Comparison of ENCODE assay signal across 8 cellular contexts in genomic region chrX:11111038-11111851, GRCh38. TPM values are rescaled to one million over a fixed set of nuclear protein-coding genes. Genes with fewer than 3 reads are reported as not detected.
DNase-seq lines count a peak whose midpoint lies in the region; ATAC-seq and TF ChIP-seq lines count a peak whose summit lies in the region.

TSS of gene HCCS (plus strand) at chrX:11111332. CDS start at chrX:11112061, 729 bp downstream.

- peak within 1 kb of the TSS; percentile 52 to 59 for H3K4me3 ChIP-seq in muscle layer of colon (ENCODE audit: low read depth in 1 of 2, low read length in 2 of 2)

- TF ChIP-seq POLR2A in erythroblast (IDR thresholded peaks at IDR 0.05; ENCODE audit: low read length): peak; percentile 57

- peaks cover 12% of the 10 kb centered on the region for H3K4me1 ChIP-seq in muscle layer of colon (ENCODE audit: insufficient read depth, low read length)

- peak within 1 kb of the TSS; percentile 90 to 98 (median 93) for H3K4me3 Mint-ChIP-seq in IgD-negative memory B cell
- no peak within 1 kb of the TSS for H3K4me3 Mint-ChIP-seq in activated T-cell treated with anti-CD3 and anti-CD28 coated beads, Interleukin-2, amount 50 U/mL, for 24 hours

- H3K27ac ChIP-seq in muscle layer of colon (ENCODE audit: low read depth, low read length): peak within 1 kb of the TSS; percentile 56

- ATAC-seq in GM21529 (IDR thresholded peaks at IDR 0.05; ENCODE audit: unreplicated experiment): peak; percentile 92

- no peaks in the 10 kb centered on the region for H3K36me3 Mint-ChIP-seq in IgD-negative memory B cell
- peaks cover 39% of the 10 kb centered on the region for H3K36me3 Mint-ChIP-seq in activated T-cell treated with anti-CD3 and anti-CD28 coated beads, Interleukin-2, amount 50 U/mL, for 24 hours (ENCODE audit: low read depth)

- H3K27ac Mint-ChIP-seq in IgD-negative memory B cell: peak within 1 kb of the TSS in 2 of 3 donors; percentile 74 to 92
- peak within 1 kb of the TSS; percentile 97 for H3K27ac Mint-ChIP-seq in activated T-cell treated with anti-CD3 and anti-CD28 coated beads, Interleukin-2, amount 50 U/mL, for 24 hours

- H3K36me3 ChIP-seq in muscle layer of colon (ENCODE audit: insufficient read depth, low read length): peaks cover 18% of the 10 kb centered on the region

- H3K4me1 Mint-ChIP-seq in IgD-negative memory B cell: peaks cover 15 to 16% (median 16%) of the 10 kb centered on the region in 3 donors
- peaks cover 20% of the 10 kb centered on the region for H3K4me1 Mint-ChIP-seq in activated T-cell treated with anti-CD3 and anti-CD28 coated beads, Interleukin-2, amount 50 U/mL, for 24 hours (ENCODE audit: low read depth)

- no peaks in the 10 kb centered on the region for H3K9me3 ChIP-seq in muscle layer of colon (ENCODE audit: low read length)

- no peaks in the 10 kb centered on the region for H3K27me3 ChIP-seq in muscle layer of colon (ENCODE audit: control insufficient read depth in 1 of 2, insufficient read depth in 2 of 2, low read length in 2 of 2)

- DNase-seq in DMS53 treated with DMSO at 0.1 percent for 48 hours (lab: John Stamatoyannopoulos, UW; ENCODE audit: unreplicated experiment) (peak; percentile 23), erythroblast (lab: John Stamatoyannopoulos, UW) (peak; percentile 91 to 92)
- DNase-seq in activated T-cell treated with anti-CD3 and anti-CD28 coated beads, Interleukin-2, amount 50 U/mL, for 24 hours: peak; percentile 86
- DNase-seq in stimulated activated CD8-positive, alpha-beta memory T cell treated with anti-CD3 and anti-CD28 coated beads, Interleukin-7, amount 100 ng/mL, for 24 hours (ENCODE audit: low read depth): peak; percentile 58

- no peaks in the 10 kb centered on the region for H3K9me3 Mint-ChIP-seq in IgD-negative memory B cell
- H3K9me3 Mint-ChIP-seq in activated T-cell treated with anti-CD3 and anti-CD28 coated beads, Interleukin-2, amount 50 U/mL, for 24 hours: no peaks in the 10 kb centered on the region

- peak within 1 kb of the TSS; percentile 58 for H3K9ac ChIP-seq in muscle layer of colon (ENCODE audit: low read length)

- no peaks in the 10 kb centered on the region for H3K27me3 Mint-ChIP-seq in IgD-negative memory B cell
- H3K27me3 Mint-ChIP-seq in activated T-cell treated with anti-CD3 and anti-CD28 coated beads, Interleukin-2, amount 50 U/mL, for 24 hours: peaks cover 8% of the 10 kb centered on the region

TF ChIP-seq in PFSK-1, 5 proteins besides CTCF, POLR2A, EP300 and RAD21:
- TF ChIP-seq SIN3A (IDR thresholded peaks at IDR 0.05; ENCODE audit: borderline replicate concordance, insufficient read depth, low read length) (no peak), POLR2AphosphoS5 (IDR thresholded peaks at IDR 0.05; ENCODE audit: low read depth, low read length) (peak; percentile 82), TAF1 (IDR thresholded peaks at IDR 0.05; ENCODE audit: borderline replicate concordance, insufficient read depth, low read length) (peak; percentile 36; the same call in 1 of the 2 replicates)

RNA-seq across cellular contexts. Expression of gene HCCS, which starts in this region (rescaled TPM):
- 39.7 TPM for polyA plus RNA-seq in IgD-negative memory B cell
- polyA plus RNA-seq in PFSK-1 (2012; ENCODE audit: insufficient read length, low read depth): 28.3 TPM

Comparison
In these comparisons a context has a peak if more than half of its experiments do, and no peak if none do; other contexts are left out.
1. Peak in every context shown above with its lines: DNase-seq, ATAC-seq, H3K4me3 ChIP-seq and H3K27ac ChIP-seq.
2. DNase-seq: peak in every context shown above with its lines; median percentile 92 in erythroblast; 86 in activated T-cell treated with anti-CD3 and anti-CD28 coated beads, Interleukin-2, amount 50 U/mL, for 24 hours; 58 in stimulated activated CD8-positive, alpha-beta memory T cell treated with anti-CD3 and anti-CD28 coated beads, Interleukin-7, amount 100 ng/mL, for 24 hours; 23 in DMS53 treated with DMSO at 0.1 percent for 48 hours.